In the genomic region with DNA sequence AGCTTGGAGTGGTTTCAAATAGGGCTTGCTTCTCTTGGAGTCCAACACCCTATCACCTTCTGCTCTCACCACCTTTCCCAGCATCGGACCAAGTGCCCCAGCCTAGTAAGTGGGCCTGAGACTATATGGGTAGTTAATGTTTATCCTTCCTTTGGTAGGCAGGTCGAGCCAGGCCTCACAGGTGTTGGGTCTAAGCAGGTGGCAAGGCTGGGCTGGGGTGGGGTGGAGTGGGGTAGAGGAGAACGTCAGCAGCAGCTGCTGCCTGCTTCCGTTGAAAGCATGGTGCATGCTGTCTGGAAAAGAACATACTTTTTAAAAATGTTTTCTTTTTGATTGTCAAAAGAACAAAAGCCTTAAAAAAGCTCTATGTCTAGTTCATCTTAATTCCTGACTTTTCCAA, we compare ENCODE assay signal across 1 cellular context.
TF ChIP-seq lines count a peak whose summit lies in the region.

No MANE protein-coding gene starts in this region.

TF ChIP-seq in IMR-90, 13 proteins besides CTCF, POLR2A, EP300 and RAD21:
- TF ChIP-seq BHLHE40 (IDR thresholded peaks at IDR 0.05; ENCODE audit: low read depth, low read length) (no peak), CHD1 (IDR thresholded peaks at IDR 0.05; ENCODE audit: low read depth, low read length) (no peak), CEBPB (IDR thresholded peaks at IDR 0.05; ENCODE audit: low read depth, low read length) (no peak), MAZ (IDR thresholded peaks at IDR 0.05; ENCODE audit: borderline replicate concordance, low read depth, low read length) (no peak), SMC3 (IDR thresholded peaks at IDR 0.05; ENCODE audit: low read depth, low read length) (no peak), RFX5 (IDR thresholded peaks at IDR 0.05; ENCODE audit: low read depth, low read length) (no peak)
- TF ChIP-seq, protein P1, sequence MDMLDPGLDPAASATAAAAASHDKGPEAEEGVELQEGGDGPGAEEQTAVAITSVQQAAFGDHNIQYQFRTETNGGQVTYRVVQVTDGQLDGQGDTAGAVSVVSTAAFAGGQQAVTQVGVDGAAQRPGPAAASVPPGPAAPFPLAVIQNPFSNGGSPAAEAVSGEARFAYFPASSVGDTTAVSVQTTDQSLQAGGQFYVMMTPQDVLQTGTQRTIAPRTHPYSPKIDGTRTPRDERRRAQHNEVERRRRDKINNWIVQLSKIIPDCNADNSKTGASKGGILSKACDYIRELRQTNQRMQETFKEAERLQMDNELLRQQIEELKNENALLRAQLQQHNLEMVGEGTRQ (IDR thresholded peaks at IDR 0.05; ENCODE audit: low read depth, low read length) = no peak
- TF ChIP-seq, protein P2, sequence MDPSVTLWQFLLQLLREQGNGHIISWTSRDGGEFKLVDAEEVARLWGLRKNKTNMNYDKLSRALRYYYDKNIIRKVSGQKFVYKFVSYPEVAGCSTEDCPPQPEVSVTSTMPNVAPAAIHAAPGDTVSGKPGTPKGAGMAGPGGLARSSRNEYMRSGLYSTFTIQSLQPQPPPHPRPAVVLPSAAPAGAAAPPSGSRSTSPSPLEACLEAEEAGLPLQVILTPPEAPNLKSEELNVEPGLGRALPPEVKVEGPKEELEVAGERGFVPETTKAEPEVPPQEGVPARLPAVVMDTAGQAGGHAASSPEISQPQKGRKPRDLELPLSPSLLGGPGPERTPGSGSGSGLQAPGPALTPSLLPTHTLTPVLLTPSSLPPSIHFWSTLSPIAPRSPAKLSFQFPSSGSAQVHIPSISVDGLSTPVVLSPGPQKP (IDR thresholded peaks at IDR 0.05; ENCODE audit: borderline replicate concordance, low read depth, low read length) = no peak
